16 cellular contexts compared by ENCODE assay signal in genomic region chr9:134804871-134805270, GRCh38.
A peak's percentile ranks its signal among the peaks of the same experiment; 100 is the strongest.
DNase-seq lines count a peak whose midpoint lies in the region; ATAC-seq and TF ChIP-seq lines count a peak whose summit lies in the region.
"Had no signal": no experiment of that assay in that cellular context is flagged by ENCODE, and none has a peak within 500 bp of the region (broad histone marks: within the 10 kb centered on the region; RNA-seq: fewer than 3 reads in every experiment).

No MANE protein-coding gene starts in this region.

- H4K91ac ChIP-seq in mesenchymal stem cell (ENCODE audit: low read length) = no peak overlapping the region

- H3K4me1 Mint-ChIP-seq in immature natural killer cell = no peaks in the 10 kb centered on the region

- H2AFZ ChIP-seq in mesenchymal stem cell (ENCODE audit: low read depth, low read length) (no peak overlapping the region), smooth muscle cell (ENCODE audit: low read depth) (no peak overlapping the region)
- H2AFZ ChIP-seq: GM23248 had no signal

- no peak overlapping the region for H3K14ac ChIP-seq in mesenchymal stem cell (ENCODE audit: low read length in 2 of 2)

- H2AK5ac ChIP-seq in mesenchymal stem cell (ENCODE audit: low read length, severe bottlenecking) = no peak overlapping the region

- H3K9me3 Mint-ChIP-seq in immature natural killer cell = no peaks in the 10 kb centered on the region
- H3K9me3 Mint-ChIP-seq: CD4-positive, alpha-beta T cell had no signal

- peaks cover 1% of the 10 kb centered on the region for H3K79me1 ChIP-seq in mesenchymal stem cell (replicated peaks; ENCODE audit: low read length, poor library complexity, severe bottlenecking)

- H3K36me3 Mint-ChIP-seq in immature natural killer cell = no peaks in the 10 kb centered on the region

- peaks cover 5% of the 10 kb centered on the region for H3K79me2 ChIP-seq in smooth muscle cell (ENCODE audit: low read depth)

- no peak overlapping the region for H2BK15ac ChIP-seq in mesenchymal stem cell (ENCODE audit: low read depth, poor library complexity, severe bottlenecking)

- peaks cover 86% of the 10 kb centered on the region for H3F3A ChIP-seq in smooth muscle cell (ENCODE audit: low read depth)

- H3K4me1 ChIP-seq in BLaER1 = peaks cover 33% of the 10 kb centered on the region
- H3K4me1 ChIP-seq in SJCRH30 = peaks cover 15% of the 10 kb centered on the region
- peaks cover 5% of the 10 kb centered on the region for H3K4me1 ChIP-seq in mesenchymal stem cell (ENCODE audit: control insufficient read depth, insufficient read depth, low read depth, low read length)
- no peaks in the 10 kb centered on the region for H3K4me1 ChIP-seq in smooth muscle cell (ENCODE audit: low read depth)
- H3K4me1 ChIP-seq: Caco-2, HAP-1 had no signal

- H3K27me3 ChIP-seq in BLaER1 = no peaks in the 10 kb centered on the region
- H3K27me3 ChIP-seq in SJCRH30 = no peaks in the 10 kb centered on the region
- no peaks in the 10 kb centered on the region for H3K27me3 ChIP-seq in mesenchymal stem cell (ENCODE audit: control insufficient read depth in 1 of 2, insufficient read depth in 1 of 2, low read length in 2 of 2)
- no peaks in the 10 kb centered on the region for H3K27me3 ChIP-seq in smooth muscle cell (ENCODE audit: low read depth)
- H3K27me3 ChIP-seq: BE2C had no signal

- H3K9ac ChIP-seq in BLaER1 (no peak overlapping the region), mesenchymal stem cell (ENCODE audit: low read length) (no peak overlapping the region), smooth muscle cell (ENCODE audit: low read depth) (no peak overlapping the region)
- H3K9ac ChIP-seq: GM23248 had no signal

- no peaks in the 10 kb centered on the region for H3K27me3 Mint-ChIP-seq in immature natural killer cell (ENCODE audit: low read depth in 3 of 3)
- H3K27me3 Mint-ChIP-seq: CD4-positive, alpha-beta T cell had no signal

- H3K4me3 Mint-ChIP-seq in immature natural killer cell = no peak overlapping the region
- H3K4me3 Mint-ChIP-seq: CD4-positive, alpha-beta T cell had no signal

- peak overlapping the region; percentile 19; the same call in 1 of the 2 replicates for H3K27ac ChIP-seq in BLaER1
- peak overlapping the region; percentile 34; the same call in 1 of the 2 replicates for H3K27ac ChIP-seq in SJCRH30
- H3K27ac ChIP-seq in mesenchymal stem cell (ENCODE audit: low read length, poor library complexity, severe bottlenecking) = no peak overlapping the region
- peak overlapping the region; percentile 64 for H3K27ac ChIP-seq in smooth muscle cell (ENCODE audit: low read depth)
- H3K27ac ChIP-seq: C4-2B, GM23248 had no signal

- H3K4me2 ChIP-seq in BLaER1 = peak overlapping the region; percentile 26; the same call in 1 of the 2 replicates
- H3K4me2 ChIP-seq in mesenchymal stem cell (ENCODE audit: low read length, poor library complexity, severe bottlenecking) = no peak overlapping the region
- H3K4me2 ChIP-seq in smooth muscle cell = no peak overlapping the region

- H4K8ac ChIP-seq in mesenchymal stem cell (ENCODE audit: low read length) = peak overlapping the region; percentile 1

- ATAC-seq in HG02623 (IDR thresholded peaks at IDR 0.05; ENCODE audit: unreplicated experiment) = no peak

- H3K4me3 ChIP-seq in BLaER1 (no peak overlapping the region), SJCRH30 (no peak overlapping the region), mesenchymal stem cell (ENCODE audit: insufficient read depth in 1 of 2, low read depth in 1 of 2, low read length in 2 of 2) (no peak overlapping the region), smooth muscle cell (no peak overlapping the region)
- H3K4me3 ChIP-seq: GM23248, HAP-1 had no signal

- DNase-seq in SJCRH30 (peak; percentile 89 to 94), mesenchymal stem cell (no peak), smooth muscle cell (lab: John Stamatoyannopoulos, UW; ENCODE audit: unreplicated experiment) (no peak), T-helper 9 cell (no peak), immature natural killer cell (no peak)
- DNase-seq: BE2C; Caco-2; CD4-positive, alpha-beta T cell; DMS153; DMS79; GDM1; GM23248 had no signal

- no peak overlapping the region for H3K27ac Mint-ChIP-seq in immature natural killer cell
- H3K27ac Mint-ChIP-seq: CD4-positive, alpha-beta T cell had no signal

- no peak overlapping the region for H2BK12ac ChIP-seq in mesenchymal stem cell (ENCODE audit: low read length in 2 of 2)

- no peak overlapping the region for H2BK5ac ChIP-seq in mesenchymal stem cell (ENCODE audit: low read depth, low read length, poor library complexity, severe bottlenecking)

- peaks cover 95% of the 10 kb centered on the region for H3K36me3 ChIP-seq in BLaER1
- H3K36me3 ChIP-seq in SJCRH30 = no peaks in the 10 kb centered on the region
- H3K36me3 ChIP-seq in mesenchymal stem cell (ENCODE audit: control insufficient read depth in 1 of 2, insufficient read depth in 2 of 2, low read depth in 1 of 2, low read length in 2 of 2) = peaks cover 74 to 80% of the 10 kb centered on the region in 2 experiments
- H3K36me3 ChIP-seq in smooth muscle cell (ENCODE audit: low read depth) = no peaks in the 10 kb centered on the region
- H3K36me3 ChIP-seq: BE2C, HAP-1 had no signal

- H3K18ac ChIP-seq in mesenchymal stem cell (ENCODE audit: low read depth in 1 of 2, low read length in 2 of 2) = no peak overlapping the region

- H2BK120ac ChIP-seq in mesenchymal stem cell (ENCODE audit: low read depth, low read length) = no peak overlapping the region

- no peak for TF ChIP-seq CTCF in smooth muscle cell (IDR thresholded peaks at IDR 0.05; ENCODE audit: borderline replicate concordance, insufficient read depth, poor library complexity, severe bottlenecking)

- H4K20me1 ChIP-seq in BLaER1 (peaks cover 36% of the 10 kb centered on the region), smooth muscle cell (ENCODE audit: low read depth) (peaks cover 100% of the 10 kb centered on the region)

- H3K9me3 ChIP-seq in BLaER1 (no peaks in the 10 kb centered on the region), SJCRH30 (replicated peaks) (no peaks in the 10 kb centered on the region), mesenchymal stem cell (ENCODE audit: control insufficient read depth, low read length) (no peaks in the 10 kb centered on the region), smooth muscle cell (replicated peaks; ENCODE audit: low read depth) (no peaks in the 10 kb centered on the region)
- H3K9me3 ChIP-seq: BE2C, Caco-2, HAP-1 had no signal

- no peak overlapping the region for H3K23ac ChIP-seq in mesenchymal stem cell (ENCODE audit: low read length in 2 of 2)

- H3K4ac ChIP-seq in mesenchymal stem cell (ENCODE audit: low read depth in 1 of 2, low read length in 2 of 2) = no peak overlapping the region

- WGBS in mesenchymal stem cell = 95% methylated on average over 7 of the region's 7 CpGs
- 96% methylated on average over 7 of the region's 7 CpGs for WGBS in smooth muscle cell (ENCODE audit: low lambda C conversion rate)

Comparison
In these comparisons a context has a peak if more than half of its experiments do, and no peak if none do; other contexts are left out.
1. DNase-seq: peak in SJCRH30 (2 of 2); none in mesenchymal stem cell (single experiment), smooth muscle cell (single experiment), T-helper 9 cell (single experiment) and immature natural killer cell (0 of 3).